In the genomic region with DNA sequence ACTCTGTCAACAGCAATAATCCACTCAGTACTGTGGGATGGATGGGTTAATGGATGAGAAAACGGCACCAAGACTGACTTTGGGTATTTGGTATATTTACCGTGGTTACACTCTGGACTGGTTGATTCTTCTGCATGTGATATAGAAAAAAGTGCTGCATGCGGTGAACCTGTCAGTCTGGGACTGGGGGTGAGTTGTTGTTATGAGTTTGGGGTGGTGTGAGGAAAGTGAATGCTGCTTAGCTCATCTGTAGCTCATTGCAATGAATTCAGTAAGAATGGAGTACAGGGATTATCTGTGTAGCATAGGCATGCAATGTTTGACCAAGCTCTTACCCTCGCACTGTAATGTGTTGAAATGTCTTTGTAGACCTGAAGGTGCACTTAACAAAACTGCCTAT, we compare ENCODE assay signal across 29 cellular contexts. TPM values are rescaled to one million over a fixed set of nuclear protein-coding genes. Genes with fewer than 3 reads are reported as not detected.
DNase-seq lines count a peak whose midpoint lies in the region; FAIRE-seq and TF ChIP-seq lines count a peak whose summit lies in the region.
"Had no signal": no experiment of that assay in that cellular context is flagged by ENCODE, and none has a peak within 500 bp of the region (broad histone marks: within the 10 kb centered on the region; RNA-seq: fewer than 3 reads in every experiment).

No MANE protein-coding gene starts in this region.

- no peaks in the 10 kb centered on the region for H3K79me1 ChIP-seq in mesenchymal stem cell (replicated peaks; ENCODE audit: low read length, poor library complexity, severe bottlenecking)

- H4K8ac ChIP-seq in mesenchymal stem cell (ENCODE audit: low read length): no peak overlapping the region

- WGBS in ovary, 3 donors: 76 to 88% (median 80%) methylated on average over 4 of the region's 4 CpGs
- 85% methylated on average over 3 of the region's 4 CpGs for WGBS in mesenchymal stem cell

- DNase-seq in G401 (ENCODE audit: low spot score) (peak; percentile 60), HTR-8/SVneo (ENCODE audit: insufficient read length, low spot score) (no peak), islet precursor cell (peak; percentile 38), urothelium cell line (ENCODE audit: low spot score) (no peak), dorsolateral prefrontal cortex (no peak), ovary (no peak), mesenchymal stem cell (no peak)
- DNase-seq: 8988T; ACHN; BE2C; CD4-positive, alpha-beta memory T cell; CD4-positive, CD25-positive, alpha-beta regulatory T cell; CD8-positive, alpha-beta memory T cell; COR-L47; DMS 273 treated with DMSO at 0.1 percent for 48 hours; DMS153; DMS53; DMS79; DND-41; EL; GF-D8 had no signal

- H3K36me3 ChIP-seq in ovary: no peaks in the 10 kb centered on the region
- H3K36me3 ChIP-seq in mesenchymal stem cell (ENCODE audit: control insufficient read depth in 1 of 2, insufficient read depth in 2 of 2, low read depth in 1 of 2, low read length in 2 of 2): no peaks in the 10 kb centered on the region
- H3K36me3 ChIP-seq: BE2C, BLaER1 had no signal

- no peak overlapping the region for H2AFZ ChIP-seq in mesenchymal stem cell (ENCODE audit: low read depth, low read length)

- no peak overlapping the region for H2BK120ac ChIP-seq in mesenchymal stem cell (ENCODE audit: low read depth, low read length)

- H3K4me1 ChIP-seq in ovary (ENCODE audit: insufficient read depth): no peaks in the 10 kb centered on the region
- H3K4me1 ChIP-seq in mesenchymal stem cell (ENCODE audit: control insufficient read depth, insufficient read depth, low read depth, low read length): peaks cover under 1% of the 10 kb centered on the region
- H3K4me1 ChIP-seq: BE2C, BLaER1 had no signal

- no peak overlapping the region for H3K14ac ChIP-seq in mesenchymal stem cell (ENCODE audit: low read length in 2 of 2)

- H3K18ac ChIP-seq in mesenchymal stem cell (ENCODE audit: low read depth in 1 of 2, low read length in 2 of 2): no peak overlapping the region

- no peak overlapping the region for H4K91ac ChIP-seq in mesenchymal stem cell (ENCODE audit: low read length)

- TF ChIP-seq POLR2A in ovary (IDR thresholded peaks at IDR 0.05): no peak

- TF ChIP-seq EP300 in ovary (IDR thresholded peaks at IDR 0.05): no peak

- intact Hi-C loops in dorsolateral prefrontal cortex (cut with DNase I) (no loop called here), ovary (cut with DNase I) (no loop called here)

- no peak overlapping the region for H3K23ac ChIP-seq in mesenchymal stem cell (ENCODE audit: low read length in 2 of 2)

- peaks cover 0 to 46% (median 12%) of the 10 kb centered on the region in 45 donors for H3K27me3 ChIP-seq in dorsolateral prefrontal cortex
- no peaks in the 10 kb centered on the region for H3K27me3 ChIP-seq in ovary
- H3K27me3 ChIP-seq in mesenchymal stem cell (ENCODE audit: control insufficient read depth in 1 of 2, insufficient read depth in 1 of 2, low read length in 2 of 2): peaks cover 35 to 45% of the 10 kb centered on the region in 2 experiments

- no peak overlapping the region for H3K9ac ChIP-seq in mesenchymal stem cell (ENCODE audit: low read length)
- H3K9ac ChIP-seq: BLaER1 had no signal

- H3K9me3 ChIP-seq in ovary (peaks cover 0 to 9% of the 10 kb centered on the region in 2 donors), mesenchymal stem cell (ENCODE audit: control insufficient read depth, low read length) (peaks cover 3% of the 10 kb centered on the region)
- H3K9me3 ChIP-seq: BE2C had no signal

- in situ Hi-C loops in G401 (cut with HindIII; ENCODE audit: low sequenced_read_pairs): no loop called here

- H2BK15ac ChIP-seq in mesenchymal stem cell (ENCODE audit: low read depth, poor library complexity, severe bottlenecking): no peak overlapping the region

- no peak overlapping the region for H3K4ac ChIP-seq in mesenchymal stem cell (ENCODE audit: low read depth in 1 of 2, low read length in 2 of 2)

- H3K4me3 ChIP-seq in dorsolateral prefrontal cortex: peak overlapping the region in 6 of 59 donors; percentile 11 to 72 (median 25)
- H3K4me3 ChIP-seq in ovary: no peak overlapping the region
- H3K4me3 ChIP-seq in mesenchymal stem cell (ENCODE audit: insufficient read depth in 1 of 2, low read depth in 1 of 2, low read length in 2 of 2): no peak overlapping the region
- H3K4me3 ChIP-seq: BLaER1 had no signal

- FAIRE-seq in HTR-8/SVneo (lab: Jason Lieb, UNC) (peak; percentile 58), urothelium cell line (lab: Jason Lieb, UNC) (peak; percentile 13)
- FAIRE-seq: A204.1, G401.6, GM12891, GM19239 had no signal

- H3K27ac ChIP-seq in dorsolateral prefrontal cortex (no peak overlapping the region), ovary (no peak overlapping the region), mesenchymal stem cell (ENCODE audit: low read length, poor library complexity, severe bottlenecking) (no peak overlapping the region)
- H3K27ac ChIP-seq: BLaER1 had no signal

- H2BK5ac ChIP-seq in mesenchymal stem cell (ENCODE audit: low read depth, low read length, poor library complexity, severe bottlenecking): no peak overlapping the region

- TF ChIP-seq CTCF in dorsolateral prefrontal cortex (IDR thresholded peaks at IDR 0.05 in 54 of 56, conservative IDR thresholded peaks at IDR 0.05 in 2 of 56; ENCODE audit: low read depth in 1 of 56, partially characterized antibody in 56 of 56): no peak
- TF ChIP-seq CTCF in ovary (IDR thresholded peaks at IDR 0.05): no peak

- H2BK12ac ChIP-seq in mesenchymal stem cell (ENCODE audit: low read length in 2 of 2): no peak overlapping the region

- H2AK5ac ChIP-seq in mesenchymal stem cell (ENCODE audit: low read length, severe bottlenecking): no peak overlapping the region

- H3K4me2 ChIP-seq in mesenchymal stem cell (ENCODE audit: low read length, poor library complexity, severe bottlenecking): no peak overlapping the region
- H3K4me2 ChIP-seq: BLaER1 had no signal

RNA-seq across cellular contexts. Expression of a gene that starts 6.0 kb away (rescaled TPM):
- total RNA-seq in G401 (2014; rRNA removed; shearing (Covaris generic)): not detected in 2 replicates
- total RNA-seq in dorsolateral prefrontal cortex (100 to 1,000 TPM in 2 of 120 experiments, 10 to 100 TPM in 118; 14.6 to 114 (median 57.5) TPM), ovary (under 1 TPM in 3 of 7 donors, not detected in 4; 0.08 to 0.25 (median 0.23) TPM)
- under 1 TPM; 0.01 to 0.20 TPM for polyA plus RNA-seq in ovary
- under 0.01 TPM for polyA plus RNA-seq in mesenchymal stem cell (2013, experiment 1 of 2)
- not detected for polyA plus RNA-seq in mesenchymal stem cell (2013, experiment 2 of 2)
- total RNA-seq: A673; CD4-positive, alpha-beta memory T cell; CD4-positive, CD25-positive, alpha-beta regulatory T cell; CD8-positive, alpha-beta memory T cell had no signal
- polyA plus RNA-seq: AG04450; CD14-positive monocyte; CD4-positive, alpha-beta memory T cell; CD4-positive, CD25-positive, alpha-beta regulatory T cell; CD8-positive, alpha-beta memory T cell had no signal

Comparison
In these comparisons a context has a peak if more than half of its experiments do, and no peak if none do; other contexts are left out.
1. DNase-seq: peak in G401 (single experiment) and islet precursor cell (single experiment); none in HTR-8/SVneo (single experiment), urothelium cell line (single experiment), dorsolateral prefrontal cortex (0 of 10), ovary (0 of 5) and mesenchymal stem cell (single experiment).
2. RNA of a gene that starts 6.0 kb away (total RNA-seq): 14.6 to 114 TPM in dorsolateral prefrontal cortex; not detected in G401 and 0.08 to 0.25 TPM in ovary; every median in the first group is over 10 times any median in the second.